1 cellular context compared by ENCODE assay signal in the genomic region with DNA sequence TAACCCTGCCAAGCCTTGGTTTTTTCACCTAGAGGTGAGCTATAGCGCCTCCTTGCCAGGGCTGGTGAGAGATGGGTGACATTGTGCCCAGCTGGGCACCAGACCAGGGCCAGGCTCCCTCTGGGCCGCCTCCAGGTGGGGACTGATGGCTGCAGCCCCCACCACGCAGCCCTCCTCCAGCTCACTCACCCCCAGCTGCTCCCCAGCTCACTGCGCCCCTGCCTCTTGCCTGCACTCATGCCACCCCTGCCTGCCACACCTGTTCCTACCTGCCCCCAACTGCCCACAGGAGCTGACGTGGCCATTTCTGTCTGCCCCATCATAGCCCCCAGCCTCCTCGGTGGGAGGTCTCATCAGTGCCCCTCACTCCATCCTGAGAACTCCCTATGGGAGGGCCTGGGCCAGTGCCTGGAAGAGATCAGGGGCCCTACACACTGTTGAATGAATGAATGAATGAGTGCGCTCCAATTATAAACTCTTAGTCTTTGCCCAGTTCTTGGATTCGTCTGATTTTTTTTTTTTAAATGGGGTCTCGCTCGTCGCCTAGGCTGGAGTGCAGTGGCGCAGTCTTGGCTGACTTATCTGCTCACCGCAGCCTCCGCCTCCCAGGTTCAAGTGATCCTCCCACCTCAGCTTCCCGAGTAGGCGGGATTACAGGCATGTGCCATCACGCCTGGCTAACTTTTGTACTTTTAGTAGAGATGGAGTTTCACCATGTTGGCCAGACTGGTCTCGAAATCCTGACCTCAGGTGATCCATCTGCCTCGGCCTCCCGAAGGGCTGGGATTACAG.
TF ChIP-seq lines count a peak whose summit lies in the region.

No MANE protein-coding gene starts in this region.

TF ChIP-seq in GM23338, 12 proteins besides CTCF, POLR2A, EP300 and RAD21 (continued from another document):
- TF ChIP-seq, protein P1, sequence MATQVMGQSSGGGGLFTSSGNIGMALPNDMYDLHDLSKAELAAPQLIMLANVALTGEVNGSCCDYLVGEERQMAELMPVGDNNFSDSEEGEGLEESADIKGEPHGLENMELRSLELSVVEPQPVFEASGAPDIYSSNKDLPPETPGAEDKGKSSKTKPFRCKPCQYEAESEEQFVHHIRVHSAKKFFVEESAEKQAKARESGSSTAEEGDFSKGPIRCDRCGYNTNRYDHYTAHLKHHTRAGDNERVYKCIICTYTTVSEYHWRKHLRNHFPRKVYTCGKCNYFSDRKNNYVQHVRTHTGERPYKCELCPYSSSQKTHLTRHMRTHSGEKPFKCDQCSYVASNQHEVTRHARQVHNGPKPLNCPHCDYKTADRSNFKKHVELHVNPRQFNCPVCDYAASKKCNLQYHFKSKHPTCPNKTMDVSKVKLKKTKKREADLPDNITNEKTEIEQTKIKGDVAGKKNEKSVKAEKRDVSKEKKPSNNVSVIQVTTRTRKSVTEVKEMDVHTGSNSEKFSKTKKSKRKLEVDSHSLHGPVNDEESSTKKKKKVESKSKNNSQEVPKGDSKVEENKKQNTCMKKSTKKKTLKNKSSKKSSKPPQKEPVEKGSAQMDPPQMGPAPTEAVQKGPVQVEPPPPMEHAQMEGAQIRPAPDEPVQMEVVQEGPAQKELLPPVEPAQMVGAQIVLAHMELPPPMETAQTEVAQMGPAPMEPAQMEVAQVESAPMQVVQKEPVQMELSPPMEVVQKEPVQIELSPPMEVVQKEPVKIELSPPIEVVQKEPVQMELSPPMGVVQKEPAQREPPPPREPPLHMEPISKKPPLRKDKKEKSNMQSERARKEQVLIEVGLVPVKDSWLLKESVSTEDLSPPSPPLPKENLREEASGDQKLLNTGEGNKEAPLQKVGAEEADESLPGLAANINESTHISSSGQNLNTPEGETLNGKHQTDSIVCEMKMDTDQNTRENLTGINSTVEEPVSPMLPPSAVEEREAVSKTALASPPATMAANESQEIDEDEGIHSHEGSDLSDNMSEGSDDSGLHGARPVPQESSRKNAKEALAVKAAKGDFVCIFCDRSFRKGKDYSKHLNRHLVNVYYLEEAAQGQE (IDR thresholded peaks at IDR 0.05; ENCODE audit: unreplicated experiment), result no peak
- no peak for TF ChIP-seq JUNB (IDR thresholded peaks at IDR 0.05; ENCODE audit: unreplicated experiment)
- no peak for TF ChIP-seq EZH2 (IDR thresholded peaks at IDR 0.05; ENCODE audit: low read depth, unreplicated experiment)
- no peak for TF ChIP-seq CREB1 (CRISPR knock-in tag; IDR thresholded peaks at IDR 0.05; ENCODE audit: low read depth)
- TF ChIP-seq STAT1 (IDR thresholded peaks at IDR 0.05; ENCODE audit: unreplicated experiment), result no peak
- TF ChIP-seq, protein P2, sequence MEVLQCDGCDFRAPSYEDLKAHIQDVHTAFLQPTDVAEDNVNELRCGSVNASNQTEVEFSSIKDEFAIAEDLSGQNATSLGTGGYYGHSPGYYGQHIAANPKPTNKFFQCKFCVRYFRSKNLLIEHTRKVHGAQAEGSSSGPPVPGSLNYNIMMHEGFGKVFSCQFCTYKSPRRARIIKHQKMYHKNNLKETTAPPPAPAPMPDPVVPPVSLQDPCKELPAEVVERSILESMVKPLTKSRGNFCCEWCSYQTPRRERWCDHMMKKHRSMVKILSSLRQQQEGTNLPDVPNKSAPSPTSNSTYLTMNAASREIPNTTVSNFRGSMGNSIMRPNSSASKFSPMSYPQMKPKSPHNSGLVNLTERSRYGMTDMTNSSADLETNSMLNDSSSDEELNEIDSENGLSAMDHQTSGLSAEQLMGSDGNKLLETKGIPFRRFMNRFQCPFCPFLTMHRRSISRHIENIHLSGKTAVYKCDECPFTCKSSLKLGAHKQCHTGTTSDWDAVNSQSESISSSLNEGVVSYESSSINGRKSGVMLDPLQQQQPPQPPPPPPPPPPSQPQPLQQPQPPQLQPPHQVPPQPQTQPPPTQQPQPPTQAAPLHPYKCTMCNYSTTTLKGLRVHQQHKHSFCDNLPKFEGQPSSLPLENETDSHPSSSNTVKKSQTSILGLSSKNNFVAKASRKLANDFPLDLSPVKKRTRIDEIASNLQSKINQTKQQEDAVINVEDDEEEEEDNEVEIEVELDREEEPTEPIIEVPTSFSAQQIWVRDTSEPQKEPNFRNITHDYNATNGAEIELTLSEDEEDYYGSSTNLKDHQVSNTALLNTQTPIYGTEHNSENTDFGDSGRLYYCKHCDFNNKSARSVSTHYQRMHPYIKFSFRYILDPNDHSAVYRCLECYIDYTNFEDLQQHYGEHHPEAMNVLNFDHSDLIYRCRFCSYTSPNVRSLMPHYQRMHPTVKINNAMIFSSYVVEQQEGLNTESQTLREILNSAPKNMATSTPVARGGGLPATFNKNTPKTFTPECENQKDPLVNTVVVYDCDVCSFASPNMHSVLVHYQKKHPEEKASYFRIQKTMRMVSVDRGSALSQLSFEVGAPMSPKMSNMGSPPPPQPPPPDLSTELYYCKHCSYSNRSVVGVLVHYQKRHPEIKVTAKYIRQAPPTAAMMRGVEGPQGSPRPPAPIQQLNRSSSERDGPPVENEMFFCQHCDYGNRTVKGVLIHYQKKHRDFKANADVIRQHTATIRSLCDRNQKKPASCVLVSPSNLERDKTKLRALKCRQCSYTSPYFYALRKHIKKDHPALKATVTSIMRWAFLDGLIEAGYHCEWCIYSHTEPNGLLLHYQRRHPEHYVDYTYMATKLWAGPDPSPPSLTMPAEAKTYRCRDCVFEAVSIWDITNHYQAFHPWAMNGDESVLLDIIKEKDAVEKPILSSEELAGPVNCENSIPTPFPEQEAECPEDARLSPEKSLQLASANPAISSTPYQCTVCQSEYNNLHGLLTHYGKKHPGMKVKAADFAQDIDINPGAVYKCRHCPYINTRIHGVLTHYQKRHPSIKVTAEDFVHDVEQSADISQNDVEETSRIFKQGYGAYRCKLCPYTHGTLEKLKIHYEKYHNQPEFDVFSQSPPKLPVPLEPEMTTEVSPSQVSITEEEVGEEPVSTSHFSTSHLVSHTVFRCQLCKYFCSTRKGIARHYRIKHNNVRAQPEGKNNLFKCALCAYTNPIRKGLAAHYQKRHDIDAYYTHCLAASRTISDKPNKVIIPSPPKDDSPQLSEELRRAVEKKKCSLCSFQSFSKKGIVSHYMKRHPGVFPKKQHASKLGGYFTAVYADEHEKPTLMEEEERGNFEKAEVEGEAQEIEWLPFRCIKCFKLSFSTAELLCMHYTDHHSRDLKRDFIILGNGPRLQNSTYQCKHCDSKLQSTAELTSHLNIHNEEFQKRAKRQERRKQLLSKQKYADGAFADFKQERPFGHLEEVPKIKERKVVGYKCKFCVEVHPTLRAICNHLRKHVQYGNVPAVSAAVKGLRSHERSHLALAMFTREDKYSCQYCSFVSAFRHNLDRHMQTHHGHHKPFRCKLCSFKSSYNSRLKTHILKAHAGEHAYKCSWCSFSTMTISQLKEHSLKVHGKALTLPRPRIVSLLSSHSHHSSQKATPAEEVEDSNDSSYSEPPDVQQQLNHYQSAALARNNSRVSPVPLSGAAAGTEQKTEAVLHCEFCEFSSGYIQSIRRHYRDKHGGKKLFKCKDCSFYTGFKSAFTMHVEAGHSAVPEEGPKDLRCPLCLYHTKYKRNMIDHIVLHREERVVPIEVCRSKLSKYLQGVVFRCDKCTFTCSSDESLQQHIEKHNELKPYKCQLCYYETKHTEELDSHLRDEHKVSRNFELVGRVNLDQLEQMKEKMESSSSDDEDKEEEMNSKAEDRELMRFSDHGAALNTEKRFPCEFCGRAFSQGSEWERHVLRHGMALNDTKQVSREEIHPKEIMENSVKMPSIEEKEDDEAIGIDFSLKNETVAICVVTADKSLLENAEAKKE (CRISPR knock-in tag; IDR thresholded peaks at IDR 0.05), result no peak
TF ChIP-seq in GM23338: peak in this region for 0.
